ENCODE assay signal across 1 cellular context in the genomic region with DNA sequence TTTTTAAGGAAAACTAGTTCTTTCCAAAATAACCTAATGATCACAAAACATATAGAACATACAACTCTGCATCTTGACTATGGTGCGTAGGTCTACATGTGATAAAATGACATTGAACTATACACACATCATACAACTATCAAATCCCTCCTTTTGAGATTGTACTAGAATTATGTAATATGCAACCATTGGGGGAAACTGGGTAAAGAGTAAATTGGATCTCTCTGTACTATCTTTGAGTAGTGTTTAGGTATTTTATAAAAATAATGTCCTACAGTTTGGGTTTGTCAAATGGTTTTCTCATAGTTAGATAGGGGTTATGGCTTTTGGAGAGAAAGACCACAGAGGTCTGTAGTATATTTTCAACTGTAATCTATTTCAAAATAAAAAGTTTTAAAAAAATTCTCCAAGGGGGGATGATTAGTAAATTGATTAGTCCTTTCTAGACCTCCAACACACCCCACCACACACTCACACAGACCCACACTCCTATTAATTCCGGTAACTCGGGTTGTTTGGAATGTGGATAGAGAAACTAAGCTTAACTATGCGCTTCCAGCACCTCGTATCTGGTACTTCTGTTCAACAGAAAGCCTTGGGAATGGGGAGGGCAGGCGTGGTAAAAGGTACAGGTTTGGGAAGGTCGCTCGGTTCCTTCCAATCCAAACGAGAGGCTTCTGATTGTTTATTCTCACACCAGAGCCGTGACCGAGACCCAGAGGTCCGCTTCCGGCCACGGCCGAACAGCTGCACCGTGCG.
TF ChIP-seq lines count a peak whose summit lies in the region.

No MANE protein-coding gene starts in this region.

TF ChIP-seq in K562, 482 proteins besides CTCF, POLR2A, EP300 and RAD21 (continued from another document and continues in another):
- TF ChIP-seq, protein P1, sequence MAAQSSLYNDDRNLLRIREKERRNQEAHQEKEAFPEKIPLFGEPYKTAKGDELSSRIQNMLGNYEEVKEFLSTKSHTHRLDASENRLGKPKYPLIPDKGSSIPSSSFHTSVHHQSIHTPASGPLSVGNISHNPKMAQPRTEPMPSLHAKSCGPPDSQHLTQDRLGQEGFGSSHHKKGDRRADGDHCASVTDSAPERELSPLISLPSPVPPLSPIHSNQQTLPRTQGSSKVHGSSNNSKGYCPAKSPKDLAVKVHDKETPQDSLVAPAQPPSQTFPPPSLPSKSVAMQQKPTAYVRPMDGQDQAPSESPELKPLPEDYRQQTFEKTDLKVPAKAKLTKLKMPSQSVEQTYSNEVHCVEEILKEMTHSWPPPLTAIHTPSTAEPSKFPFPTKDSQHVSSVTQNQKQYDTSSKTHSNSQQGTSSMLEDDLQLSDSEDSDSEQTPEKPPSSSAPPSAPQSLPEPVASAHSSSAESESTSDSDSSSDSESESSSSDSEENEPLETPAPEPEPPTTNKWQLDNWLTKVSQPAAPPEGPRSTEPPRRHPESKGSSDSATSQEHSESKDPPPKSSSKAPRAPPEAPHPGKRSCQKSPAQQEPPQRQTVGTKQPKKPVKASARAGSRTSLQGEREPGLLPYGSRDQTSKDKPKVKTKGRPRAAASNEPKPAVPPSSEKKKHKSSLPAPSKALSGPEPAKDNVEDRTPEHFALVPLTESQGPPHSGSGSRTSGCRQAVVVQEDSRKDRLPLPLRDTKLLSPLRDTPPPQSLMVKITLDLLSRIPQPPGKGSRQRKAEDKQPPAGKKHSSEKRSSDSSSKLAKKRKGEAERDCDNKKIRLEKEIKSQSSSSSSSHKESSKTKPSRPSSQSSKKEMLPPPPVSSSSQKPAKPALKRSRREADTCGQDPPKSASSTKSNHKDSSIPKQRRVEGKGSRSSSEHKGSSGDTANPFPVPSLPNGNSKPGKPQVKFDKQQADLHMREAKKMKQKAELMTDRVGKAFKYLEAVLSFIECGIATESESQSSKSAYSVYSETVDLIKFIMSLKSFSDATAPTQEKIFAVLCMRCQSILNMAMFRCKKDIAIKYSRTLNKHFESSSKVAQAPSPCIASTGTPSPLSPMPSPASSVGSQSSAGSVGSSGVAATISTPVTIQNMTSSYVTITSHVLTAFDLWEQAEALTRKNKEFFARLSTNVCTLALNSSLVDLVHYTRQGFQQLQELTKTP (IDR thresholded peaks at IDR 0.05; ENCODE audit: low read depth in 1 of 2, partially characterized antibody in 2 of 2), result peak in 1 of 2 experiments; percentile 52
- TF ChIP-seq NR3C1 (CRISPR knock-in tag; IDR thresholded peaks at IDR 0.05), result no peak
- TF ChIP-seq NFYB (IDR thresholded peaks at IDR 0.05; ENCODE audit: extremely low read depth, insufficient read length), result no peak
- no peak for TF ChIP-seq TRIM28 (IDR thresholded peaks at IDR 0.05)
- TF ChIP-seq CEBPZ (IDR thresholded peaks at IDR 0.05; ENCODE audit: borderline replicate concordance, low read depth, low read length), result no peak
- no peak for TF ChIP-seq ZBED1 (IDR thresholded peaks at IDR 0.05)
- 0 out of 2 replicates have a peak, but pooled peaks have one; percentile 24 for TF ChIP-seq ZNF395 (CRISPR knock-in tag; IDR thresholded peaks at IDR 0.05)
- 0 out of 2 replicates have a peak, but pooled peaks have one; percentile 22 for TF ChIP-seq PHB (CRISPR knock-in tag; IDR thresholded peaks at IDR 0.05)
- no peak for TF ChIP-seq MTA1 (IDR thresholded peaks at IDR 0.05; ENCODE audit: borderline replicate concordance)
- no peak for TF ChIP-seq ARNT (IDR thresholded peaks at IDR 0.05)
- TF ChIP-seq CHD2 (IDR thresholded peaks at IDR 0.05; ENCODE audit: low read depth, low read length), result no peak
- TF ChIP-seq CHD1 (IDR thresholded peaks at IDR 0.05; ENCODE audit: low read length), result peak; percentile 78
- no peak for TF ChIP-seq WHSC1 (IDR thresholded peaks at IDR 0.05; ENCODE audit: low read length)
- TF ChIP-seq, protein P2, sequence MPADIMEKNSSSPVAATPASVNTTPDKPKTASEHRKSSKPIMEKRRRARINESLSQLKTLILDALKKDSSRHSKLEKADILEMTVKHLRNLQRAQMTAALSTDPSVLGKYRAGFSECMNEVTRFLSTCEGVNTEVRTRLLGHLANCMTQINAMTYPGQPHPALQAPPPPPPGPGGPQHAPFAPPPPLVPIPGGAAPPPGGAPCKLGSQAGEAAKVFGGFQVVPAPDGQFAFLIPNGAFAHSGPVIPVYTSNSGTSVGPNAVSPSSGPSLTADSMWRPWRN (IDR thresholded peaks at IDR 0.05; ENCODE audit: low read depth), result no peak
- TF ChIP-seq COPS2 (conservative IDR thresholded peaks at IDR 0.05), result no peak
- TF ChIP-seq, protein P3, sequence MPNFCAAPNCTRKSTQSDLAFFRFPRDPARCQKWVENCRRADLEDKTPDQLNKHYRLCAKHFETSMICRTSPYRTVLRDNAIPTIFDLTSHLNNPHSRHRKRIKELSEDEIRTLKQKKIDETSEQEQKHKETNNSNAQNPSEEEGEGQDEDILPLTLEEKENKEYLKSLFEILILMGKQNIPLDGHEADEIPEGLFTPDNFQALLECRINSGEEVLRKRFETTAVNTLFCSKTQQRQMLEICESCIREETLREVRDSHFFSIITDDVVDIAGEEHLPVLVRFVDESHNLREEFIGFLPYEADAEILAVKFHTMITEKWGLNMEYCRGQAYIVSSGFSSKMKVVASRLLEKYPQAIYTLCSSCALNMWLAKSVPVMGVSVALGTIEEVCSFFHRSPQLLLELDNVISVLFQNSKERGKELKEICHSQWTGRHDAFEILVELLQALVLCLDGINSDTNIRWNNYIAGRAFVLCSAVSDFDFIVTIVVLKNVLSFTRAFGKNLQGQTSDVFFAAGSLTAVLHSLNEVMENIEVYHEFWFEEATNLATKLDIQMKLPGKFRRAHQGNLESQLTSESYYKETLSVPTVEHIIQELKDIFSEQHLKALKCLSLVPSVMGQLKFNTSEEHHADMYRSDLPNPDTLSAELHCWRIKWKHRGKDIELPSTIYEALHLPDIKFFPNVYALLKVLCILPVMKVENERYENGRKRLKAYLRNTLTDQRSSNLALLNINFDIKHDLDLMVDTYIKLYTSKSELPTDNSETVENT (CRISPR knock-in tag; IDR thresholded peaks at IDR 0.05), result no peak
- TF ChIP-seq CXXC5 (CRISPR knock-in tag; IDR thresholded peaks at IDR 0.05), result no peak
- no peak for TF ChIP-seq POLR2B (IDR thresholded peaks at IDR 0.05; ENCODE audit: low read depth, partially characterized antibody)
- TF ChIP-seq ZNF586 (CRISPR knock-in tag; conservative IDR thresholded peaks at IDR 0.05), result no peak
- TF ChIP-seq, protein P4, sequence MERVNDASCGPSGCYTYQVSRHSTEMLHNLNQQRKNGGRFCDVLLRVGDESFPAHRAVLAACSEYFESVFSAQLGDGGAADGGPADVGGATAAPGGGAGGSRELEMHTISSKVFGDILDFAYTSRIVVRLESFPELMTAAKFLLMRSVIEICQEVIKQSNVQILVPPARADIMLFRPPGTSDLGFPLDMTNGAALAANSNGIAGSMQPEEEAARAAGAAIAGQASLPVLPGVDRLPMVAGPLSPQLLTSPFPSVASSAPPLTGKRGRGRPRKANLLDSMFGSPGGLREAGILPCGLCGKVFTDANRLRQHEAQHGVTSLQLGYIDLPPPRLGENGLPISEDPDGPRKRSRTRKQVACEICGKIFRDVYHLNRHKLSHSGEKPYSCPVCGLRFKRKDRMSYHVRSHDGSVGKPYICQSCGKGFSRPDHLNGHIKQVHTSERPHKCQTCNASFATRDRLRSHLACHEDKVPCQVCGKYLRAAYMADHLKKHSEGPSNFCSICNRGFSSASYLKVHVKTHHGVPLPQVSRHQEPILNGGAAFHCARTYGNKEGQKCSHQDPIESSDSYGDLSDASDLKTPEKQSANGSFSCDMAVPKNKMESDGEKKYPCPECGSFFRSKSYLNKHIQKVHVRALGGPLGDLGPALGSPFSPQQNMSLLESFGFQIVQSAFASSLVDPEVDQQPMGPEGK (CRISPR knock-in tag; IDR thresholded peaks at IDR 0.05; ENCODE audit: borderline replicate concordance), result no peak
- TF ChIP-seq ZNF561 (CRISPR knock-in tag; conservative IDR thresholded peaks at IDR 0.05), result no peak
- no peak for TF ChIP-seq PRMT5 (CRISPR knock-in tag; IDR thresholded peaks at IDR 0.05)
- TF ChIP-seq TCF15 (CRISPR knock-in tag; IDR thresholded peaks at IDR 0.05), result no peak
- TF ChIP-seq U2AF1 (optimal IDR thresholded peaks at IDR 0.05; ENCODE audit: low read depth, low read length), result no peak
- no peak for TF ChIP-seq E2F5 (CRISPR knock-in tag; IDR thresholded peaks at IDR 0.05)
- TF ChIP-seq MITF (IDR thresholded peaks at IDR 0.05), result no peak
- no peak for TF ChIP-seq MTF1 (CRISPR knock-in tag; IDR thresholded peaks at IDR 0.05; ENCODE audit: borderline replicate concordance)
- no peak for TF ChIP-seq BACH1 (tag; IDR thresholded peaks at IDR 0.05)
- no peak for TF ChIP-seq IFI16 (CRISPR knock-in tag; IDR thresholded peaks at IDR 0.05)
- TF ChIP-seq NR4A1 (CRISPR knock-in tag; IDR thresholded peaks at IDR 0.05), result no peak
- 0 out of 2 replicates have a peak, but pooled peaks have one; percentile 29 for TF ChIP-seq NR4A1 (tag; IDR thresholded peaks at IDR 0.05)
- no peak for TF ChIP-seq ZC3H8 (IDR thresholded peaks at IDR 0.05)
- TF ChIP-seq ETV6 (IDR thresholded peaks at IDR 0.05; ENCODE audit: borderline replicate concordance in 1 of 2, low read depth in 2 of 2, low read length in 1 of 2), result no peak
- TF ChIP-seq ETV6 (CRISPR knock-in tag; IDR thresholded peaks at IDR 0.05; ENCODE audit: borderline replicate concordance), result 0 out of 2 replicates have a peak, but pooled peaks have one; percentile 38
- no peak for TF ChIP-seq SAP30 (IDR thresholded peaks at IDR 0.05; ENCODE audit: borderline replicate concordance, insufficient read depth, low read depth, low read length, poor library complexity, severe bottlenecking)
- no peak for TF ChIP-seq HNRNPUL1 (IDR thresholded peaks at IDR 0.05; ENCODE audit: low read length)
- TF ChIP-seq KDM5B (IDR thresholded peaks at IDR 0.05; ENCODE audit: insufficient replicate concordance, low read depth, low read length), result no peak
- TF ChIP-seq CC2D1A (IDR thresholded peaks at IDR 0.05), result no peak; the same call in 1 of the 2 replicates
- TF ChIP-seq ZNF699 (CRISPR knock-in tag; IDR thresholded peaks at IDR 0.05; ENCODE audit: insufficient replicate concordance), result no peak
- TF ChIP-seq FOXJ3 (CRISPR knock-in tag; IDR thresholded peaks at IDR 0.05), result no peak
- TF ChIP-seq SUPT5H (IDR thresholded peaks at IDR 0.05), result no peak
- TF ChIP-seq SPI1 (IDR thresholded peaks at IDR 0.05; ENCODE audit: borderline replicate concordance, low read depth, low read length), result no peak
- TF ChIP-seq ZNF445 (CRISPR knock-in tag; IDR thresholded peaks at IDR 0.05; ENCODE audit: low read depth), result no peak
- TF ChIP-seq HNRNPK (IDR thresholded peaks at IDR 0.05; ENCODE audit: low read depth, low read length, poor library complexity, severe bottlenecking), result no peak
- no peak for TF ChIP-seq PHF21A (IDR thresholded peaks at IDR 0.05; ENCODE audit: borderline replicate concordance, low read depth)
- TF ChIP-seq ZNF695 (CRISPR knock-in tag; IDR thresholded peaks at IDR 0.05), result no peak
- TF ChIP-seq SMC3 (conservative IDR thresholded peaks at IDR 0.05; ENCODE audit: insufficient read depth, low read depth, low read length), result no peak
- no peak for TF ChIP-seq CSDE1 (IDR thresholded peaks at IDR 0.05)
- no peak for TF ChIP-seq PRPF4 (IDR thresholded peaks at IDR 0.05; ENCODE audit: insufficient read depth, low read depth, low read length, poor library complexity, severe bottlenecking)
